Comparison of ENCODE assay signal across 2 cellular contexts in genomic region chr7:56097700-56098099, GRCh38.
TF ChIP-seq lines count a peak whose summit lies in the region.

No MANE protein-coding gene starts in this region.

TF ChIP-seq in HepG2, 621 proteins besides CTCF, POLR2A, EP300 and RAD21:
- no peak for TF ChIP-seq CHD2 (IDR thresholded peaks at IDR 0.05; ENCODE audit: low read depth, low read length)
- no peak for TF ChIP-seq MXI1 (IDR thresholded peaks at IDR 0.05; ENCODE audit: borderline replicate concordance, low read depth, low read length)
- no peak for TF ChIP-seq ZMAT5 (CRISPR knock-in tag; IDR thresholded peaks at IDR 0.05; ENCODE audit: borderline replicate concordance, low read depth)
- TF ChIP-seq NFKB2 (CRISPR knock-in tag; IDR thresholded peaks at IDR 0.05; ENCODE audit: borderline replicate concordance): no peak
- TF ChIP-seq ERF (CRISPR knock-in tag; IDR thresholded peaks at IDR 0.05): no peak
- TF ChIP-seq LBX2 (CRISPR knock-in tag; IDR thresholded peaks at IDR 0.05; ENCODE audit: borderline replicate concordance): no peak
- no peak for TF ChIP-seq ZNF567 (CRISPR knock-in tag; IDR thresholded peaks at IDR 0.05; ENCODE audit: borderline replicate concordance)

TF ChIP-seq in SK-N-SH treated with all-trans-retinoic acid at 6 μM for 48 hours, 23 proteins besides CTCF, POLR2A, EP300 and RAD21:
- TF ChIP-seq TCF4 (CRISPR knock-in tag; IDR thresholded peaks at IDR 0.05; ENCODE audit: borderline replicate concordance): peak; percentile 68
- no peak for TF ChIP-seq ZFP3 (CRISPR knock-in tag; IDR thresholded peaks at IDR 0.05)
- no peak for TF ChIP-seq POU6F1 (CRISPR knock-in tag; IDR thresholded peaks at IDR 0.05; ENCODE audit: borderline replicate concordance, low read depth)
- TF ChIP-seq CREB5 (CRISPR knock-in tag; IDR thresholded peaks at IDR 0.05; ENCODE audit: low read depth): 0 out of 2 replicates have a peak, but pooled peaks have one; percentile 33
- peak; percentile 83; the same call in 1 of the 2 replicates for TF ChIP-seq RARB (CRISPR knock-in tag; IDR thresholded peaks at IDR 0.05)
- TF ChIP-seq TOX (CRISPR knock-in tag; IDR thresholded peaks at IDR 0.05; ENCODE audit: borderline replicate concordance): no peak
